8 cellular contexts compared by ENCODE assay signal in genomic region chr19:43594710-43595604, GRCh38. TPM values are rescaled to one million over a fixed set of nuclear protein-coding genes. Genes with fewer than 3 reads are reported as not detected.
DNase-seq lines count a peak whose midpoint lies in the region; ATAC-seq, FAIRE-seq and TF ChIP-seq lines count a peak whose summit lies in the region.

No MANE protein-coding gene starts in this region.

- no peak overlapping the region for H3T11ph ChIP-seq in H9 (ENCODE audit: low read length)

- DNase-seq in H9: peak; percentile 84
- DNase-seq in NCI-H82 treated with DMSO at 0.1 percent for 48 hours (lab: John Stamatoyannopoulos, UW; ENCODE audit: unreplicated experiment): peak; percentile 21
- peak; percentile 83 for DNase-seq in activated CD8-positive, alpha-beta T cell treated with anti-CD3 and anti-CD28 coated beads, Interleukin-2, amount 10 ng/mL, durations not matched to agents 7 days and 5 days
- peak in 1 of 2 experiments; percentile 83 for DNase-seq in H1 (ENCODE audit: low read depth in 1 of 2, low spot score in 2 of 2)
- peak; percentile 66 to 83 (median 75) for DNase-seq in mucosa of descending colon
- DNase-seq in stimulated activated CD8-positive, alpha-beta memory T cell treated with anti-CD3 and anti-CD28 coated beads, Interleukin-4, amount 100 ng/mL, for 24 hours (ENCODE audit: low read depth): peak; percentile 48

- H3K14ac ChIP-seq in H9 (ENCODE audit: insufficient read depth, low read length) (peak overlapping the region; percentile 42; the same call in 1 of the 2 replicates), H1 (ENCODE audit: insufficient read length) (no peak overlapping the region)

- H3K23me2 ChIP-seq in H9 (ENCODE audit: insufficient read length, low read depth, low read length, poor library complexity, severe bottlenecking) (peaks cover 20% of the 10 kb centered on the region), H1 (ENCODE audit: low read depth, low read length) (peaks cover 16% of the 10 kb centered on the region; the same call in 1 of the 2 replicates)

- H3K4me2 ChIP-seq in H9 (ENCODE audit: insufficient read depth, insufficient read length, low read length): peak overlapping the region; percentile 79
- H3K4me2 ChIP-seq in H1 (ENCODE audit: insufficient read depth in 1 of 2, low read depth in 2 of 2, low read length in 2 of 2): peak overlapping the region; percentile 89 to 98

- peak; percentile 87 to 95 for TF ChIP-seq RAD21 in H1 (IDR thresholded peaks at IDR 0.05 in 1 of 2, conservative IDR thresholded peaks at IDR 0.05 in 1 of 2; ENCODE audit: low read depth in 2 of 2, low read length in 2 of 2)

- peak overlapping the region; percentile 77 to 99 (median 99); a peak in 5 of 7 replicates for H3K27ac Mint-ChIP-seq in H9
- H3K27ac Mint-ChIP-seq in activated CD8-positive, alpha-beta T cell treated with anti-CD3 and anti-CD28 coated beads, Interleukin-2, amount 10 ng/mL, durations not matched to agents 7 days and 5 days: peak overlapping the region; percentile 99

- H2BK120ac ChIP-seq in H9 (ENCODE audit: low read depth, low read length, poor library complexity, severe bottlenecking) (no peak overlapping the region), H1 (replicated peaks; ENCODE audit: low read depth, low read length) (no peak overlapping the region)

- no peaks in the 10 kb centered on the region for H3K27me3 Mint-ChIP-seq in H9 (ENCODE audit: low read depth)
- no peaks in the 10 kb centered on the region for H3K27me3 Mint-ChIP-seq in activated CD8-positive, alpha-beta T cell treated with anti-CD3 and anti-CD28 coated beads, Interleukin-2, amount 10 ng/mL, durations not matched to agents 7 days and 5 days (ENCODE audit: low read depth)

- H2AFZ ChIP-seq in H9 (ENCODE audit: low read length) (no peak overlapping the region), H1 (ENCODE audit: low read length) (no peak overlapping the region)

- CTCF ChIA-PET in activated CD8-positive, alpha-beta T cell treated with anti-CD3 and anti-CD28 coated beads, Interleukin-2, amount 10 ng/mL, durations not matched to agents 7 days and 5 days (lab: Charles Lee): interaction anchor here (0.5 to 6.7 kb wide), 30 partner anchors 12 to 215 kb away, joined by 3 to 239 read pairs (median 8); partner anchors contain the start of genes ETHE1, PHLDB3, PINLYP and XRCC1
- CTCF ChIA-PET in H1 (lab: Charles Lee; ENCODE audit: partially characterized antibody): interaction anchor here (0.6 to 6.5 kb wide), 40 partner anchors 11 to 1572 kb away, joined by 3 to 92 read pairs (median 4); partner anchors contain the start of genes ETHE1, PINLYP, XRCC1 and ZNF428

- H3K4me1 ChIP-seq in H9 (ENCODE audit: insufficient read depth, low read length) (0 out of 2 replicates have a peak, but pooled peaks cover 3% of the 10 kb centered on the region), H1 (replicated peaks in 1 of 4; ENCODE audit: control insufficient read depth in 3 of 4, insufficient read depth in 4 of 4, low read length in 3 of 4) (peaks cover 2 to 6% (median 3%) of the 10 kb centered on the region in 4 experiments; a peak in 6 of 7 replicates), mucosa of descending colon (ENCODE audit: low read depth) (peaks cover 36% of the 10 kb centered on the region)

- H2AK5ac ChIP-seq in H9 (ENCODE audit: insufficient read length, low read length) (no peak overlapping the region), H1 (ENCODE audit: low read depth, low read length) (no peak overlapping the region)

- H2BK5ac ChIP-seq in H9 (ENCODE audit: insufficient read length, low read length) (no peak overlapping the region), H1 (ENCODE audit: low read depth, low read length) (no peak overlapping the region)

- H2BK20ac ChIP-seq in H9 (ENCODE audit: low read depth, low read length, poor library complexity, severe bottlenecking) (no peak overlapping the region), H1 (ENCODE audit: low read length) (no peak overlapping the region)

- H3K56ac ChIP-seq in H9 (ENCODE audit: insufficient read length, low read depth, low read length): no peak overlapping the region
- no peak overlapping the region for H3K56ac ChIP-seq in H1 (replicated peaks; ENCODE audit: insufficient read length, low read depth, low read length)

- H3K36me3 Mint-ChIP-seq in H9 (ENCODE audit: insufficient read depth in 1 of 3, low read depth in 3 of 3): peaks cover 16 to 38% (median 36%) of the 10 kb centered on the region in 3 experiments
- H3K36me3 Mint-ChIP-seq in activated CD8-positive, alpha-beta T cell treated with anti-CD3 and anti-CD28 coated beads, Interleukin-2, amount 10 ng/mL, durations not matched to agents 7 days and 5 days (ENCODE audit: low read depth): peaks cover 33% of the 10 kb centered on the region

- TF ChIP-seq CTCF in C4-2B (conservative IDR thresholded peaks at IDR 0.05) (peak; percentile 80), H9 (conservative IDR thresholded peaks at IDR 0.05) (peak; percentile 97), H1 (IDR thresholded peaks at IDR 0.05; ENCODE audit: control extremely low read depth in 1 of 3, insufficient read depth in 1 of 3, low read depth in 1 of 3, low read length in 3 of 3) (peak; percentile 96 to 98 (median 98)), mucosa of descending colon (IDR thresholded peaks at IDR 0.05) (peak; percentile 64)

- peaks cover 18 to 25% of the 10 kb centered on the region in 2 experiments for H3K4me1 Mint-ChIP-seq in H9
- H3K4me1 Mint-ChIP-seq in activated CD8-positive, alpha-beta T cell treated with anti-CD3 and anti-CD28 coated beads, Interleukin-2, amount 10 ng/mL, durations not matched to agents 7 days and 5 days (ENCODE audit: low read depth): peaks cover 43% of the 10 kb centered on the region

- H4K8ac ChIP-seq in H9 (replicated peaks; ENCODE audit: insufficient read length, low read depth, low read length) (no peak overlapping the region), H1 (ENCODE audit: extremely low read depth, insufficient read depth, low read length) (peak overlapping the region; percentile 41; the same call in 1 of the 2 replicates)

- H3K18ac ChIP-seq in H9 (ENCODE audit: insufficient read length, low read depth, low read length) (peak overlapping the region; percentile 37), H1 (ENCODE audit: extremely low read depth, low read length) (peak overlapping the region; percentile 32; the same call in 1 of the 2 replicates)

- POLR2A ChIA-PET in activated CD8-positive, alpha-beta T cell treated with anti-CD3 and anti-CD28 coated beads, Interleukin-2, amount 10 ng/mL, durations not matched to agents 7 days and 5 days (lab: Charles Lee): interaction anchor here (0.6 to 3.9 kb wide), 17 partner anchors 11 to 1497 kb away, joined by 3 to 44 read pairs (median 5); partner anchors contain the start of genes PINLYP, XRCC1 and ZNF575
- POLR2A ChIA-PET in H1 (lab: Charles Lee; ENCODE audit: partially characterized antibody): interaction anchor here (0.6 to 3.9 kb wide), 14 partner anchors 10 to 75 kb away, joined by 3 to 36 read pairs (median 5); partner anchors contain the start of genes PINLYP, XRCC1 and ZNF575

- H3K9ac ChIP-seq in H9 (ENCODE audit: extremely low read depth, insufficient read length, low read length): peak overlapping the region; percentile 71
- H3K9ac ChIP-seq in H1 (replicated peaks in 1 of 4; ENCODE audit: extremely low read depth in 1 of 4, low read depth in 3 of 4, low read length in 3 of 4): peak overlapping the region; percentile 60 to 81 (median 72)

- H4K20me1 ChIP-seq in H9 (ENCODE audit: control insufficient read depth, insufficient read depth, insufficient read length) (no peaks in the 10 kb centered on the region), H1 (replicated peaks in 1 of 2; ENCODE audit: control insufficient read depth in 1 of 2, insufficient read depth in 2 of 2, low read length in 2 of 2) (peaks cover 3 to 5% of the 10 kb centered on the region in 2 experiments)

- no peaks in the 10 kb centered on the region; a peak in 1 of 5 replicates for H3K9me3 Mint-ChIP-seq in H9
- no peaks in the 10 kb centered on the region for H3K9me3 Mint-ChIP-seq in activated CD8-positive, alpha-beta T cell treated with anti-CD3 and anti-CD28 coated beads, Interleukin-2, amount 10 ng/mL, durations not matched to agents 7 days and 5 days (ENCODE audit: insufficient read depth)

- H3K27me3 ChIP-seq in H9 (ENCODE audit: insufficient read depth, low read length): no peaks in the 10 kb centered on the region
- no peaks in the 10 kb centered on the region for H3K27me3 ChIP-seq in H1 (replicated peaks in 1 of 4; ENCODE audit: control insufficient read depth in 3 of 4, extremely low read depth in 1 of 4, insufficient read depth in 3 of 4, low read length in 3 of 4)

- H4K5ac ChIP-seq in H9 (ENCODE audit: insufficient read length, low read depth, low read length) (no peak overlapping the region), H1 (ENCODE audit: insufficient read length, low read depth, low read length) (no peak overlapping the region)

- H3K23ac ChIP-seq in H9 (ENCODE audit: insufficient read length, low read depth, low read length) (no peak overlapping the region), H1 (ENCODE audit: insufficient read length) (no peak overlapping the region)

- no peak overlapping the region for H2BK15ac ChIP-seq in H9 (ENCODE audit: low read depth, low read length)
- no peak overlapping the region for H2BK15ac ChIP-seq in H1 (ENCODE audit: low read length)

- H3K27ac ChIP-seq in C4-2B (peak overlapping the region; percentile 82), H9 (ENCODE audit: insufficient read length, low read depth, low read length) (no peak overlapping the region), H1 (ENCODE audit: low read depth, low read length) (no peak overlapping the region; the same call in 1 of the 2 replicates)

- H3K4me3 ChIP-seq in H1 (ENCODE audit: extremely low read depth in 1 of 4, insufficient read depth in 2 of 4, low read depth in 3 of 4, low read length in 4 of 4) (peak overlapping the region; percentile 78 to 90 (median 80)), mucosa of descending colon (peak overlapping the region; percentile 29)

- H3K79me1 ChIP-seq in H9 (ENCODE audit: insufficient read depth, low read depth, low read length, poor library complexity, severe bottlenecking): no peaks in the 10 kb centered on the region
- peaks cover 7% of the 10 kb centered on the region for H3K79me1 ChIP-seq in H1 (ENCODE audit: low read depth, low read length)

- H3K79me2 ChIP-seq in H9 (ENCODE audit: insufficient read depth, low read length) (peaks cover 4% of the 10 kb centered on the region; the same call in 1 of the 2 replicates), H1 (ENCODE audit: control insufficient read depth in 1 of 2, insufficient read depth in 2 of 2, low read length in 2 of 2) (peaks cover 5 to 20% of the 10 kb centered on the region in 2 experiments)

- peak; percentile 57 for ATAC-seq in activated CD8-positive, alpha-beta T cell treated with anti-CD3 and anti-CD28 coated beads, Interleukin-2, amount 10 ng/mL, durations not matched to agents 7 days and 5 days
- ATAC-seq in mucosa of descending colon (peak; percentile 60), HG03521 (IDR thresholded peaks at IDR 0.05; ENCODE audit: unreplicated experiment) (no peak)

- no peak overlapping the region for H3K4ac ChIP-seq in H9 (ENCODE audit: low read depth, low read length)
- no peak overlapping the region for H3K4ac ChIP-seq in H1 (replicated peaks; ENCODE audit: insufficient read length, low read depth, low read length)

- no CpG with 5 or more reads among the region's 64 CpGs for WGBS in H9 (ENCODE audit: extremely low coverage, insufficient read length, low lambda C conversion rate)
- WGBS in H1 (ENCODE audit: extremely low coverage in 1 of 2, insufficient coverage in 1 of 2, insufficient read length in 1 of 2, insufficient replicate concordance in 2 of 2, low coverage in 1 of 2, low lambda C conversion rate in 2 of 2, missing lambda C conversion rate in 1 of 2), 2 experiments: 8% methylated on average over 55 of the region's 64 CpGs; no CpG with 5 or more reads in 1 of the 2 experiments

- H2BK12ac ChIP-seq in H9 (ENCODE audit: insufficient read length, low read depth, low read length) (no peak overlapping the region), H1 (ENCODE audit: low read depth, low read length) (no peak overlapping the region)

- TF ChIP-seq EP300 in H1 (IDR thresholded peaks at IDR 0.05; ENCODE audit: borderline replicate concordance in 1 of 2, low read depth in 2 of 2, low read length in 2 of 2): 0 out of 3 replicates have a peak, but pooled peaks of 1 of the 2 experiments have one; percentile 3

- no peak for TF ChIP-seq POLR2A in H1 (IDR thresholded peaks at IDR 0.05; ENCODE audit: control extremely low read depth in 1 of 2, low read depth in 2 of 2, low read length in 2 of 2)

- H3K4me3 Mint-ChIP-seq in H9: peak overlapping the region; percentile 92 to 95
- peak overlapping the region; percentile 98 for H3K4me3 Mint-ChIP-seq in activated CD8-positive, alpha-beta T cell treated with anti-CD3 and anti-CD28 coated beads, Interleukin-2, amount 10 ng/mL, durations not matched to agents 7 days and 5 days

- H3K9me3 ChIP-seq in H9 (ENCODE audit: control insufficient read depth, low read depth, low read length) (no peaks in the 10 kb centered on the region), H1 (ENCODE audit: insufficient read depth in 2 of 2, low read depth in 1 of 2, low read length in 1 of 2) (no peaks in the 10 kb centered on the region), mucosa of descending colon (no peaks in the 10 kb centered on the region)

- intact Hi-C loops in mucosa of descending colon (cut with DNase I, micrococcal nuclease): loop anchor here in 1 of 2 donors (2.0 kb wide), 1 partner anchor 60 kb away; no protein-coding TSS in a partner anchor

- H3K36me3 ChIP-seq in H1 (ENCODE audit: control insufficient read depth in 2 of 4, insufficient read depth in 4 of 4, low read length in 3 of 4) (peaks cover 5 to 26% (median 11%) of the 10 kb centered on the region in 4 experiments; a peak in 6 of 8 replicates), mucosa of descending colon (ENCODE audit: low read depth) (no peaks in the 10 kb centered on the region)

- no peak overlapping the region for H4K91ac ChIP-seq in H9 (ENCODE audit: insufficient read length, low read depth, low read length)
- no peak overlapping the region for H4K91ac ChIP-seq in H1 (replicated peaks; ENCODE audit: insufficient read length, low read length)

- FAIRE-seq in H1 (lab: Jason Lieb, UNC): no peak

RNA-seq across cellular contexts. Expression of gene IRGQ, which starts 1.0 kb away (rescaled TPM):
- total RNA-seq in H9 (2021): 24.1 and 25.4 TPM in 2 replicates
- 10 to 100 TPM; 11.2 to 14.0 TPM for total RNA-seq in activated CD8-positive, alpha-beta T cell treated with anti-CD3 and anti-CD28 coated beads, Interleukin-2, amount 10 ng/mL, durations not matched to agents 7 days and 5 days
- total RNA-seq in H1 (2021; fragmentation: NEBNext Ultra II Directional; extraction: Animal tissue kit (Norgen Biotek cat#: 25700)): 39.9 and 42.9 TPM in 2 replicates
- 10.5 and 16.0 TPM in 2 replicates for polyA plus RNA-seq in H1 (2011; rRNA removed)
- polyA plus RNA-seq in H1 (2011; cell fraction: cytosol; rRNA removed): 12.3 TPM
- polyA plus RNA-seq in H1 (2011; cell fraction: nucleus; rRNA removed): 10.5 TPM
- 10.0 to 13.4 TPM (median 10.7 TPM) in 4 replicates for polyA plus RNA-seq in H1 (2012, experiment 1 of 2)
- polyA plus RNA-seq in H1 (2012, experiment 2 of 2): 10.2 TPM
- 10.4 TPM for polyA plus RNA-seq in H1 (2013, experiment 1 of 2)
- polyA plus RNA-seq in H1 (2013, experiment 2 of 2): 10.1 TPM
- polyA minus RNA-seq in H1 (2011; rRNA and poly(A)+ RNA removed): 26.8 and 27.9 TPM in 2 replicates
- polyA minus RNA-seq in H1 (2011; cell fraction: cytosol; rRNA and poly(A)+ RNA removed): 15.3 TPM
- 9.8 TPM for polyA minus RNA-seq in H1 (2011; cell fraction: nucleus; rRNA and poly(A)+ RNA removed)
- 10 to 100 TPM; 18.9 to 29.4 (median 21.9) TPM for total RNA-seq in mucosa of descending colon

RNA-seq across cellular contexts. Expression of gene ZNF576, which starts 1.4 kb away (rescaled TPM):
- total RNA-seq in H9 (2021) (16.3 and 19.7 TPM in 2 replicates), mucosa of descending colon (10 to 100 TPM; 15.4 to 18.9 (median 16.3) TPM)
- total RNA-seq in activated CD8-positive, alpha-beta T cell treated with anti-CD3 and anti-CD28 coated beads, Interleukin-2, amount 10 ng/mL, durations not matched to agents 7 days and 5 days: 10 to 100 TPM; 14.1 to 17.3 TPM
- total RNA-seq in H1 (2021; fragmentation: NEBNext Ultra II Directional; extraction: Animal tissue kit (Norgen Biotek cat#: 25700)): 13.6 and 14.7 TPM in 2 replicates
- 32.4 and 35.9 TPM in 2 replicates for polyA plus RNA-seq in H1 (2011; rRNA removed)
- polyA plus RNA-seq in H1 (2011; cell fraction: cytosol; rRNA removed): 22.3 TPM
- polyA plus RNA-seq in H1 (2011; cell fraction: nucleus; rRNA removed): 19.5 TPM
- 11.7 to 16.0 TPM (median 13.6 TPM) in 4 replicates for polyA plus RNA-seq in H1 (2012, experiment 1 of 2)
- polyA plus RNA-seq in H1 (2012, experiment 2 of 2): 18.5 TPM
- polyA plus RNA-seq in H1 (2013, experiment 1 of 2): 17.0 TPM
- 17.1 TPM for polyA plus RNA-seq in H1 (2013, experiment 2 of 2)
- polyA minus RNA-seq in H1 (2011; rRNA and poly(A)+ RNA removed): 10.6 and 11.2 TPM in 2 replicates
- polyA minus RNA-seq in H1 (2011; cell fraction: cytosol; rRNA and poly(A)+ RNA removed): 4.4 TPM
- polyA minus RNA-seq in H1 (2011; cell fraction: nucleus; rRNA and poly(A)+ RNA removed): 11.5 TPM

RNA-seq across cellular contexts. Expression of gene SRRM5, which starts 16.9 kb away (rescaled TPM):
- total RNA-seq in H9 (2021) (0.44 and 0.70 TPM in 2 replicates), mucosa of descending colon (under 1 TPM; 0.14 to 0.63 (median 0.41) TPM)
- total RNA-seq in activated CD8-positive, alpha-beta T cell treated with anti-CD3 and anti-CD28 coated beads, Interleukin-2, amount 10 ng/mL, durations not matched to agents 7 days and 5 days: under 1 TPM; 0.71 to 0.73 TPM
- 0.11 and 0.25 TPM in 2 replicates for total RNA-seq in H1 (2021; fragmentation: NEBNext Ultra II Directional; extraction: Animal tissue kit (Norgen Biotek cat#: 25700))
- polyA plus RNA-seq in H1 (2011; rRNA removed): 0.06 and 0.16 TPM in 2 replicates
- polyA plus RNA-seq in H1 (2011; cell fraction: cytosol; rRNA removed): 0.25 TPM
- polyA plus RNA-seq in H1 (2011; cell fraction: nucleus; rRNA removed): 0.51 TPM
- 0.28 to 0.32 TPM (median 0.29 TPM) in 4 replicates for polyA plus RNA-seq in H1 (2012, experiment 1 of 2)
- polyA plus RNA-seq in H1 (2012, experiment 2 of 2): 0.07 TPM
- polyA plus RNA-seq in H1 (2013, experiment 1 of 2): 0.22 TPM
- 0.24 TPM for polyA plus RNA-seq in H1 (2013, experiment 2 of 2)
- 0.07 and 0.28 TPM in 2 replicates for polyA minus RNA-seq in H1 (2011; rRNA and poly(A)+ RNA removed)
- polyA minus RNA-seq in H1 (2011; cell fraction: cytosol; rRNA and poly(A)+ RNA removed): not detected
- not detected for polyA minus RNA-seq in H1 (2011; cell fraction: nucleus; rRNA and poly(A)+ RNA removed)

RNA-seq across cellular contexts. Expression of gene PINLYP, which starts 19.4 kb away (rescaled TPM):
- total RNA-seq in H9 (2021) (11.4 and 11.9 TPM in 2 replicates), mucosa of descending colon (1 to 10 TPM in 2 of 3 donors, under 1 TPM in 1; 0.61 to 7.4 (median 2.0) TPM)
- 1 to 10 TPM; 7.4 to 8.9 TPM for total RNA-seq in activated CD8-positive, alpha-beta T cell treated with anti-CD3 and anti-CD28 coated beads, Interleukin-2, amount 10 ng/mL, durations not matched to agents 7 days and 5 days
- total RNA-seq in H1 (2021; fragmentation: NEBNext Ultra II Directional; extraction: Animal tissue kit (Norgen Biotek cat#: 25700)): 7.5 and 9.2 TPM in 2 replicates
- polyA plus RNA-seq in H1 (2011; rRNA removed): 27.1 and 31.3 TPM in 2 replicates
- 28.1 TPM for polyA plus RNA-seq in H1 (2011; cell fraction: cytosol; rRNA removed)
- 20.9 TPM for polyA plus RNA-seq in H1 (2011; cell fraction: nucleus; rRNA removed)
- polyA plus RNA-seq in H1 (2012, experiment 1 of 2): 20.5 to 24.4 TPM (median 22.4 TPM) in 4 replicates
- polyA plus RNA-seq in H1 (2012, experiment 2 of 2): 41.5 TPM
- polyA plus RNA-seq in H1 (2013, experiment 1 of 2): 7.1 TPM
- polyA plus RNA-seq in H1 (2013, experiment 2 of 2): 7.6 TPM
- polyA minus RNA-seq in H1 (2011; rRNA and poly(A)+ RNA removed): 11.0 and 16.5 TPM in 2 replicates
- polyA minus RNA-seq in H1 (2011; cell fraction: cytosol; rRNA and poly(A)+ RNA removed): 2.3 TPM
- polyA minus RNA-seq in H1 (2011; cell fraction: nucleus; rRNA and poly(A)+ RNA removed): 5.3 TPM

RNA-seq across cellular contexts. Expression of gene XRCC1, which starts 19.6 kb away (rescaled TPM):
- total RNA-seq in H9 (2021) (38.0 and 42.8 TPM in 2 replicates), mucosa of descending colon (10 to 100 TPM; 16.4 to 33.4 (median 21.1) TPM)
- total RNA-seq in activated CD8-positive, alpha-beta T cell treated with anti-CD3 and anti-CD28 coated beads, Interleukin-2, amount 10 ng/mL, durations not matched to agents 7 days and 5 days: 10 to 100 TPM; 46.5 to 48.4 TPM
- total RNA-seq in H1 (2021; fragmentation: NEBNext Ultra II Directional; extraction: Animal tissue kit (Norgen Biotek cat#: 25700)): 42.5 and 48.5 TPM in 2 replicates
- 44.4 and 57.9 TPM in 2 replicates for polyA plus RNA-seq in H1 (2011; rRNA removed)
- polyA plus RNA-seq in H1 (2011; cell fraction: cytosol; rRNA removed): 67.6 TPM
- polyA plus RNA-seq in H1 (2011; cell fraction: nucleus; rRNA removed): 57.1 TPM
- polyA plus RNA-seq in H1 (2012, experiment 1 of 2): 42.3 to 62.5 TPM (median 56.6 TPM) in 4 replicates
- polyA plus RNA-seq in H1 (2012, experiment 2 of 2): 33.9 TPM
- polyA plus RNA-seq in H1 (2013, experiment 1 of 2): 25.9 TPM
- polyA plus RNA-seq in H1 (2013, experiment 2 of 2): 24.4 TPM
- 37.1 and 50.1 TPM in 2 replicates for polyA minus RNA-seq in H1 (2011; rRNA and poly(A)+ RNA removed)
- 37.6 TPM for polyA minus RNA-seq in H1 (2011; cell fraction: cytosol; rRNA and poly(A)+ RNA removed)
- polyA minus RNA-seq in H1 (2011; cell fraction: nucleus; rRNA and poly(A)+ RNA removed): 43.9 TPM
